16 cellular contexts compared by ENCODE assay signal in genomic region chr7:98359395-98359794, GRCh38. TPM values are rescaled to one million over a fixed set of nuclear protein-coding genes. Genes with fewer than 3 reads are reported as not detected.
DNase-seq lines count a peak whose midpoint lies in the region; ATAC-seq and TF ChIP-seq lines count a peak whose summit lies in the region.
"Had no signal": no experiment of that assay in that cellular context is flagged by ENCODE, and none has a peak within 500 bp of the region (broad histone marks: within the 10 kb centered on the region; RNA-seq: fewer than 3 reads in every experiment).

No MANE protein-coding gene starts in this region.

- TF ChIP-seq POLR2A in stomach (IDR thresholded peaks at IDR 0.05): no peak

- DNase-seq in PC-9 (no peak), endothelial cell (ENCODE audit: low spot score) (no peak), stomach (no peak), GM19238 (ENCODE audit: insufficient read length, low spot score) (no peak)
- DNase-seq in CD8-positive, alpha-beta memory T cell: no peak
- DNase-seq: 8988T; ACHN; Calu3; CD4-positive, CD25-positive, alpha-beta regulatory T cell; DMS 273 treated with DMSO at 0.1 percent for 48 hours; GM23248; H7 had no signal

- peaks cover 13% of the 10 kb centered on the region for H3K4me1 Mint-ChIP-seq in endothelial cell (ENCODE audit: unreplicated experiment)
- H3K4me1 Mint-ChIP-seq in CD8-positive, alpha-beta memory T cell: no peaks in the 10 kb centered on the region
- H3K4me1 Mint-ChIP-seq: CD4-positive, CD25-positive, alpha-beta regulatory T cell had no signal

- H3K79me2 ChIP-seq in PC-9 (ENCODE audit: low read depth): peaks cover 73% of the 10 kb centered on the region

- H3K4me1 ChIP-seq in PC-9 (replicated peaks; ENCODE audit: insufficient read depth) (peaks cover 89% of the 10 kb centered on the region), mucosa of rectum (ENCODE audit: control insufficient read depth in 2 of 2, insufficient read depth in 2 of 2, low read length in 2 of 2) (peaks cover 16 to 39% of the 10 kb centered on the region in 2 donors), stomach (peaks cover 30 to 38% (median 33%) of the 10 kb centered on the region in 4 donors)
- no peaks in the 10 kb centered on the region for H3K4me1 ChIP-seq in CD8-positive, alpha-beta memory T cell (ENCODE audit: insufficient read depth, low read length)

- H3K4me3 ChIP-seq in PC-9: no peak overlapping the region
- no peak overlapping the region for H3K4me3 ChIP-seq in mucosa of rectum (ENCODE audit: low read length in 2 of 2)
- no peak overlapping the region for H3K4me3 ChIP-seq in stomach
- H3K4me3 ChIP-seq in CD8-positive, alpha-beta memory T cell (ENCODE audit: low read length): no peak overlapping the region
- H3K4me3 ChIP-seq: BLaER1 treated with 17β-estradiol and CSF1 and Interleukin-3, amounts not matched to agents 10 nM and 100 nM; GM12878; GM23248 had no signal

- H3K27me3 ChIP-seq in PC-9 (ENCODE audit: insufficient read depth, low read depth) (no peaks in the 10 kb centered on the region), mucosa of rectum (ENCODE audit: control insufficient read depth in 2 of 2, insufficient read depth in 2 of 2, low read length in 2 of 2) (no peaks in the 10 kb centered on the region), stomach (no peaks in the 10 kb centered on the region)
- H3K27me3 ChIP-seq in CD8-positive, alpha-beta memory T cell (ENCODE audit: insufficient read depth, low read length, poor library complexity, severe bottlenecking): no peaks in the 10 kb centered on the region
- H3K27me3 ChIP-seq: BLaER1 treated with 17β-estradiol and CSF1 and Interleukin-3, amounts not matched to agents 10 nM and 100 nM had no signal

- H3K9me2 ChIP-seq in PC-9 (ENCODE audit: insufficient read depth): no peaks in the 10 kb centered on the region

- 94 to 96% (median 95%) methylated on average over 13 of the region's 13 CpGs for WGBS in stomach, 5 donors

- peak overlapping the region; percentile 53 for H3K4me2 ChIP-seq in PC-9
- H3K4me2 ChIP-seq: BLaER1 treated with 17β-estradiol and CSF1 and Interleukin-3, amounts not matched to agents 10 nM and 100 nM had no signal

- H3K9me3 Mint-ChIP-seq in endothelial cell (ENCODE audit: unreplicated experiment): no peaks in the 10 kb centered on the region
- H3K9me3 Mint-ChIP-seq in CD8-positive, alpha-beta memory T cell: no peaks in the 10 kb centered on the region

- H4K20me1 ChIP-seq in PC-9 (ENCODE audit: insufficient read depth): no peaks in the 10 kb centered on the region; the same call in 1 of the 2 replicates
- H4K20me1 ChIP-seq: BLaER1 treated with 17β-estradiol and CSF1 and Interleukin-3, amounts not matched to agents 10 nM and 100 nM had no signal

- CTCF ChIA-PET in PC-9 (lab: Charles Lee): no interaction called here
- CTCF ChIA-PET in CD8-positive, alpha-beta memory T cell (lab: Charles Lee): no interaction called here

- H3K27ac ChIP-seq in PC-9 (peak overlapping the region; percentile 89), mucosa of rectum (ENCODE audit: low read depth in 2 of 2, low read length in 2 of 2) (peak overlapping the region; percentile 84 to 92), stomach (peak overlapping the region; percentile 2 to 76 (median 66))
- H3K27ac ChIP-seq in CD8-positive, alpha-beta memory T cell (ENCODE audit: low read depth, low read length): no peak overlapping the region
- H3K27ac ChIP-seq: BLaER1 treated with 17β-estradiol and CSF1 and Interleukin-3, amounts not matched to agents 10 nM and 100 nM; GM23248 had no signal

- BruUV-seq in PC-9 (replicated peaks; lab: Mats Ljungman, UMichigan): no TSS peak

- intact Hi-C loops in PC-9 (cut with micrococcal nuclease; ENCODE audit: unreplicated experiment) (loop anchor here (10.0 kb wide), 1 partner anchor 515 kb away; the partner anchor contains the start of genes TMEM130 and TRRAP), stomach (cut with DNase I; ENCODE audit: low total_unique reads) (no loop called here)

- H3K36me3 Mint-ChIP-seq in endothelial cell (ENCODE audit: low read depth, unreplicated experiment): no peaks in the 10 kb centered on the region
- H3K36me3 Mint-ChIP-seq in CD8-positive, alpha-beta memory T cell: no peaks in the 10 kb centered on the region
- H3K36me3 Mint-ChIP-seq: CD4-positive, CD25-positive, alpha-beta regulatory T cell had no signal

- POLR2A ChIA-PET in PC-9 (lab: Charles Lee; ENCODE audit: unreplicated experiment): no interaction called here
- POLR2A ChIA-PET in CD8-positive, alpha-beta memory T cell (lab: Charles Lee): no interaction called here

- H3F3A ChIP-seq in PC-9 (ENCODE audit: insufficient read depth, low read depth): peaks cover 87% of the 10 kb centered on the region

- no peak for ATAC-seq in HG03439 (IDR thresholded peaks at IDR 0.05; ENCODE audit: unreplicated experiment)
- ATAC-seq: GM12878 had no signal

- TF ChIP-seq EP300 in stomach (IDR thresholded peaks at IDR 0.05): no peak

- H3K4me3 Mint-ChIP-seq in endothelial cell (ENCODE audit: unreplicated experiment): no peak overlapping the region
- H3K4me3 Mint-ChIP-seq in CD8-positive, alpha-beta memory T cell: no peak overlapping the region

- H2AFZ ChIP-seq in PC-9: no peak overlapping the region
- H2AFZ ChIP-seq: GM23248 had no signal

- peak overlapping the region; percentile 52 for H3K27ac Mint-ChIP-seq in endothelial cell (ENCODE audit: unreplicated experiment)
- peak overlapping the region in 1 of 8 donors; percentile 58 for H3K27ac Mint-ChIP-seq in CD8-positive, alpha-beta memory T cell
- H3K27ac Mint-ChIP-seq: CD4-positive, CD25-positive, alpha-beta regulatory T cell had no signal

- H3K9ac ChIP-seq in mucosa of rectum (ENCODE audit: low read depth in 1 of 2, low read length in 2 of 2): no peak overlapping the region
- H3K9ac ChIP-seq: BLaER1 treated with 17β-estradiol and CSF1 and Interleukin-3, amounts not matched to agents 10 nM and 100 nM; GM23248 had no signal

- H3K27me3 Mint-ChIP-seq in endothelial cell (ENCODE audit: unreplicated experiment): peaks cover 2% of the 10 kb centered on the region
- H3K27me3 Mint-ChIP-seq in CD8-positive, alpha-beta memory T cell: peaks cover 0 to 3% of the 10 kb centered on the region in 2 donors

- H3K9me3 ChIP-seq in PC-9 (ENCODE audit: insufficient read depth, low read depth) (no peaks in the 10 kb centered on the region), mucosa of rectum (ENCODE audit: control insufficient read depth in 2 of 2, low read length in 2 of 2) (no peaks in the 10 kb centered on the region), stomach (no peaks in the 10 kb centered on the region)
- no peaks in the 10 kb centered on the region for H3K9me3 ChIP-seq in CD8-positive, alpha-beta memory T cell (ENCODE audit: low read length)
- H3K9me3 ChIP-seq: BLaER1 treated with 17β-estradiol and CSF1 and Interleukin-3, amounts not matched to agents 10 nM and 100 nM had no signal

- H3K36me3 ChIP-seq in PC-9 (ENCODE audit: low read depth) (peaks cover 15% of the 10 kb centered on the region), mucosa of rectum (ENCODE audit: control insufficient read depth in 2 of 2, insufficient read depth in 2 of 2, low read length in 2 of 2) (no peaks in the 10 kb centered on the region), stomach (no peaks in the 10 kb centered on the region)
- no peaks in the 10 kb centered on the region for H3K36me3 ChIP-seq in CD8-positive, alpha-beta memory T cell (ENCODE audit: insufficient read depth, low read length)
- H3K36me3 ChIP-seq: BLaER1 treated with 17β-estradiol and CSF1 and Interleukin-3, amounts not matched to agents 10 nM and 100 nM had no signal

- no peak for TF ChIP-seq CTCF in PC-9 (conservative IDR thresholded peaks at IDR 0.05)
- TF ChIP-seq CTCF in endothelial cell (IDR thresholded peaks at IDR 0.05; ENCODE audit: unreplicated experiment): no peak
- TF ChIP-seq CTCF in stomach (IDR thresholded peaks at IDR 0.05): no peak

RNA-seq across cellular contexts. Expression of gene BAIAP2L1, which starts 41.5 kb away (rescaled TPM):
- total RNA-seq in PC-9 (2021) (89.4 and 102 TPM in 2 replicates), endothelial cell (ENCODE audit: unreplicated experiment) (20.6 TPM), stomach (10 to 100 TPM; 20.6 to 78.2 (median 62.9) TPM)
- 10 to 100 TPM; 26.1 to 46.9 (median 28.1) TPM for polyA plus RNA-seq in stomach
- 1 to 10 TPM in 1 of 2 experiments, under 1 TPM in 1; 0.58 to 1.3 TPM for total RNA-seq in CD8-positive, alpha-beta memory T cell
- 0.29 TPM for polyA plus RNA-seq in CD8-positive, alpha-beta memory T cell
